ENCODE assay signal across 10 cellular contexts in the genomic region with DNA sequence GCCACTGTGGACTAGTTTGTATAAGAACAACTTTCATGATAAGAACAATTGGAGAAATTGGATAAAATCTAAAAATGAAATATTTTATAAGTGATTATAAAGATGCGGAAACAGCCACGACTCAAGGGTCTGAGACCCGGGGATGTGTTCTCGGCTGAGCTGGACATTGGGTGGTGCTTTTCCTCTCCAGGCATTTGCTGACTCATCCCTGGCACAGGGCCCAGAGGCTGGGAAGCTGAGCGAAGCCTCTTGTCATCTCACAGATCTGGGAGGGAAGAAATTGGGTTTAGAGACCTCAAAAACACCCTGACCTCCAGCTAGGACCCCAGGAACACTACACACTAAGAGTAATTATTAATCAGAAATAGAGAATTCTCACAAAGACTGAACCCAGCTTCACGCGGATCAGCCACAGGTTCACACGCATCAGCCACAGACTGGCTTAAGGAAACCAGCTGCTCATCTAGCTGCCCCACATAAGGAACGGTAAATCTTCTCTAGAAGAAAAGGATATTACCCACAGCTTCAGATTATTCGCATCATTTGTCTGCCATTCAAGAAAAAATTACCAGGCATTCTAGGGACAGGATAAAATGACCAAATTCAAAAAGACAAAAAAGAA. TPM values are rescaled to one million over a fixed set of nuclear protein-coding genes. Genes with fewer than 3 reads are reported as not detected.
DNase-seq lines count a peak whose midpoint lies in the region; ATAC-seq and TF ChIP-seq lines count a peak whose summit lies in the region.
"Had no signal": no experiment of that assay in that cellular context is flagged by ENCODE, and none has a peak within 500 bp of the region (broad histone marks: within the 10 kb centered on the region; RNA-seq: fewer than 3 reads in every experiment).

No MANE protein-coding gene starts in this region.

- CTCF ChIA-PET in Calu3 (lab: Charles Lee): no interaction called here

- DNase-seq in Calu3 (peak; percentile 86), OCI-M1 (lab: John Stamatoyannopoulos, UW) (peak; percentile 93), epithelial cell of proximal tubule (ENCODE audit: low read depth) (peak; percentile 29), non-pigmented ciliary epithelial cell (ENCODE audit: low read depth) (peak; percentile 58), activated gamma-delta T cell treated with Interleukin-2 at 50 U/mL for 16 hours (no peak), iPS-NIHi11 (ENCODE audit: low spot score) (no peak)
- no peak for DNase-seq in activated T-cell treated with anti-CD3 and anti-CD28 coated beads, Interleukin-2, amount 50 U/mL, for 72 hours
- DNase-seq: effector memory CD8-positive, alpha-beta T cell; stimulated activated naive CD8-positive, alpha-beta T cell treated with anti-CD3 and anti-CD28 coated beads, Interleukin-15, Interleukin-2, amounts not matched to agents 100 U/mL and 50 U/mL, for 24 hours had no signal

- no peak overlapping the region for H3K27ac Mint-ChIP-seq in Calu3 (ENCODE audit: unreplicated experiment)
- H3K27ac Mint-ChIP-seq in activated T-cell treated with anti-CD3 and anti-CD28 coated beads, Interleukin-2, amount 50 U/mL, for 72 hours: no peak overlapping the region
- H3K27ac Mint-ChIP-seq: effector memory CD8-positive, alpha-beta T cell had no signal

- TF ChIP-seq CTCF in Calu3 (IDR thresholded peaks at IDR 0.05; ENCODE audit: unreplicated experiment): no peak
- no peak for TF ChIP-seq CTCF in epithelial cell of proximal tubule (conservative IDR thresholded peaks at IDR 0.05; ENCODE audit: low read depth, low read length)

- no TSS peak for BruUV-seq in Calu3 (replicated peaks; lab: Mats Ljungman, UMichigan)

- no peak for ATAC-seq in GM21390 (IDR thresholded peaks at IDR 0.05; ENCODE audit: unreplicated experiment)
- no peak for ATAC-seq in activated T-cell treated with anti-CD3 and anti-CD28 coated beads, Interleukin-2, amount 50 U/mL, for 72 hours (replicated peaks in 1 of 2)
- ATAC-seq: effector memory CD8-positive, alpha-beta T cell; stimulated activated naive CD8-positive, alpha-beta T cell treated with anti-CD3 and anti-CD28 coated beads, Interleukin-15, Interleukin-2, amounts not matched to agents 100 U/mL and 50 U/mL, for 24 hours had no signal

- peaks cover 5% of the 10 kb centered on the region for H3K9me3 Mint-ChIP-seq in Calu3 (ENCODE audit: low read depth, unreplicated experiment)
- peaks cover 0 to 4% of the 10 kb centered on the region in 2 donors for H3K9me3 Mint-ChIP-seq in activated T-cell treated with anti-CD3 and anti-CD28 coated beads, Interleukin-2, amount 50 U/mL, for 72 hours

- H3K4me1 Mint-ChIP-seq in Calu3 (ENCODE audit: low read depth, unreplicated experiment): peaks cover 8% of the 10 kb centered on the region
- no peaks in the 10 kb centered on the region for H3K4me1 Mint-ChIP-seq in activated T-cell treated with anti-CD3 and anti-CD28 coated beads, Interleukin-2, amount 50 U/mL, for 72 hours (ENCODE audit: low read depth)

- H3K36me3 Mint-ChIP-seq in Calu3 (ENCODE audit: insufficient read depth, unreplicated experiment): no peaks in the 10 kb centered on the region
- H3K36me3 Mint-ChIP-seq in activated T-cell treated with anti-CD3 and anti-CD28 coated beads, Interleukin-2, amount 50 U/mL, for 72 hours (ENCODE audit: insufficient read depth in 2 of 2): peaks cover 4% of the 10 kb centered on the region in 2 donors

- H3K4me3 ChIP-seq in epithelial cell of proximal tubule (ENCODE audit: low read depth, low read length): no peak overlapping the region

- H3K27me3 Mint-ChIP-seq in Calu3 (ENCODE audit: unreplicated experiment): peaks cover 43% of the 10 kb centered on the region
- peaks cover 42% of the 10 kb centered on the region for H3K27me3 Mint-ChIP-seq in activated T-cell treated with anti-CD3 and anti-CD28 coated beads, Interleukin-2, amount 50 U/mL, for 72 hours (ENCODE audit: low read depth)

- no peak overlapping the region for H3K4me3 Mint-ChIP-seq in Calu3 (ENCODE audit: low read depth, unreplicated experiment)
- H3K4me3 Mint-ChIP-seq in activated T-cell treated with anti-CD3 and anti-CD28 coated beads, Interleukin-2, amount 50 U/mL, for 72 hours: no peak overlapping the region
- H3K4me3 Mint-ChIP-seq: effector memory CD8-positive, alpha-beta T cell had no signal

- intact Hi-C loops in Calu3 (cut with micrococcal nuclease; ENCODE audit: unreplicated experiment): no loop called here

RNA-seq across cellular contexts. Expression of a gene that starts 2.8 kb away (rescaled TPM):
- total RNA-seq in Calu3 (2022) (not detected in 2 replicates), epithelial cell of proximal tubule (not detected in 2 replicates)
- not detected for total RNA-seq in activated T-cell treated with anti-CD3 and anti-CD28 coated beads, Interleukin-2, amount 50 U/mL, for 72 hours

RNA-seq across cellular contexts. Expression of a gene that starts 13.7 kb away (rescaled TPM):
- total RNA-seq in Calu3 (2022) (not detected in 2 replicates), epithelial cell of proximal tubule (not detected in 2 replicates)
- not detected for total RNA-seq in activated T-cell treated with anti-CD3 and anti-CD28 coated beads, Interleukin-2, amount 50 U/mL, for 72 hours

Comparison
In these comparisons a context has a peak if more than half of its experiments do, and no peak if none do; other contexts are left out.
1. DNase-seq: peak in Calu3 (single experiment), OCI-M1 (single experiment), epithelial cell of proximal tubule (single experiment) and non-pigmented ciliary epithelial cell (single experiment); none in activated gamma-delta T cell treated with Interleukin-2 at 50 U/mL for 16 hours (single experiment), iPS-NIHi11 (single experiment) and activated T-cell treated with anti-CD3 and anti-CD28 coated beads, Interleukin-2, amount 50 U/mL, for 72 hours (0 of 2).